Comparison of ENCODE assay signal across 18 cellular contexts in genomic region chr5:135324160-135324559, GRCh38.
DNase-seq lines count a peak whose midpoint lies in the region; ATAC-seq and TF ChIP-seq lines count a peak whose summit lies in the region.
"Had no signal": no experiment of that assay in that cellular context is flagged by ENCODE, and none has a peak within 500 bp of the region (broad histone marks: within the 10 kb centered on the region; RNA-seq: fewer than 3 reads in every experiment).

No MANE protein-coding gene starts in this region.

- no peak for DNase-seq in activated CD8-positive, alpha-beta T cell treated with anti-CD3 and anti-CD28 coated beads, Interleukin-2, amount 10 ng/mL, durations not matched to agents 7 days and 5 days
- DNase-seq in activated CD8-positive, alpha-beta T cell treated with anti-CD3 and anti-CD28 coated beads for 36 hours = no peak
- no peak for DNase-seq in CD4-positive, CD25-positive, alpha-beta regulatory T cell
- DNase-seq in myocyte (ENCODE audit: low read depth) (peak; percentile 51), germinal center (ENCODE audit: low spot score) (no peak), GM20000 (ENCODE audit: low spot score) (no peak)
- DNase-seq: COR-L47, DMS153, EL, MV-4-11, NCI-H1417, NCI-H187 treated with DMSO at 0.1 percent for 48 hours, NCI-H446, NCI-H69, SIG-M5 had no signal

- TF ChIP-seq CTCF in activated CD8-positive, alpha-beta T cell treated with anti-CD3 and anti-CD28 coated beads for 36 hours (IDR thresholded peaks at IDR 0.05) = no peak
- TF ChIP-seq CTCF in VCaP (conservative IDR thresholded peaks at IDR 0.05) (no peak), GM20000 (IDR thresholded peaks at IDR 0.05; ENCODE audit: extremely low read depth, missing control alignments) (no peak)

- H3K4me3 ChIP-seq in CD4-positive, CD25-positive, alpha-beta regulatory T cell (ENCODE audit: low read depth, low read length) = no peak overlapping the region
- H3K4me3 ChIP-seq: BLaER1 treated with 17β-estradiol and CSF1 and Interleukin-3, amounts not matched to agents 10 nM and 100 nM had no signal

- peak overlapping the region; percentile 88 for H3K27ac Mint-ChIP-seq in activated CD8-positive, alpha-beta T cell treated with anti-CD3 and anti-CD28 coated beads, Interleukin-2, amount 10 ng/mL, durations not matched to agents 7 days and 5 days
- no peak overlapping the region for H3K27ac Mint-ChIP-seq in activated CD8-positive, alpha-beta T cell treated with anti-CD3 and anti-CD28 coated beads for 36 hours
- H3K27ac Mint-ChIP-seq in CD4-positive, CD25-positive, alpha-beta regulatory T cell = peak overlapping the region in 2 of 3 donors; percentile 39 to 49

- intact Hi-C loops in activated CD8-positive, alpha-beta T cell treated with anti-CD3 and anti-CD28 coated beads for 36 hours (cut with micrococcal nuclease) = no loop called here

- POLR2A ChIA-PET in activated CD8-positive, alpha-beta T cell treated with anti-CD3 and anti-CD28 coated beads, Interleukin-2, amount 10 ng/mL, durations not matched to agents 7 days and 5 days (lab: Charles Lee) = interaction anchor here (1.1 to 1.9 kb wide), 2 partner anchors 11 to 14 kb away, joined by 3 to 8 read pairs; no protein-coding TSS in a partner anchor
- POLR2A ChIA-PET in activated CD8-positive, alpha-beta T cell treated with anti-CD3 and anti-CD28 coated beads for 36 hours (lab: Charles Lee) = interaction anchor here (0.6 kb wide), 1 partner anchor 43 kb away, joined by 3 read pairs; no protein-coding TSS in a partner anchor

- no peaks in the 10 kb centered on the region for H3K27me3 Mint-ChIP-seq in activated CD8-positive, alpha-beta T cell treated with anti-CD3 and anti-CD28 coated beads, Interleukin-2, amount 10 ng/mL, durations not matched to agents 7 days and 5 days (ENCODE audit: low read depth)
- H3K27me3 Mint-ChIP-seq in activated CD8-positive, alpha-beta T cell treated with anti-CD3 and anti-CD28 coated beads for 36 hours = no peaks in the 10 kb centered on the region
- H3K27me3 Mint-ChIP-seq in CD4-positive, CD25-positive, alpha-beta regulatory T cell = no peaks in the 10 kb centered on the region

- no peaks in the 10 kb centered on the region for H3K9me3 ChIP-seq in CD4-positive, CD25-positive, alpha-beta regulatory T cell (ENCODE audit: control insufficient read depth in 2 of 2, low read length in 2 of 2)
- H3K9me3 ChIP-seq: BLaER1 treated with 17β-estradiol and CSF1 and Interleukin-3, amounts not matched to agents 10 nM and 100 nM had no signal

- CTCF ChIA-PET in activated CD8-positive, alpha-beta T cell treated with anti-CD3 and anti-CD28 coated beads, Interleukin-2, amount 10 ng/mL, durations not matched to agents 7 days and 5 days (lab: Charles Lee) = interaction anchor here (1.1 to 1.3 kb wide), 2 partner anchors 16 to 101 kb away, joined by 3 to 4 read pairs; no protein-coding TSS in a partner anchor
- CTCF ChIA-PET in activated CD8-positive, alpha-beta T cell treated with anti-CD3 and anti-CD28 coated beads for 36 hours (lab: Charles Lee) = no interaction called here

- no peaks in the 10 kb centered on the region for H3K27me3 ChIP-seq in CD4-positive, CD25-positive, alpha-beta regulatory T cell (ENCODE audit: control insufficient read depth, insufficient read depth, low read length)
- H3K27me3 ChIP-seq: BLaER1 treated with 17β-estradiol and CSF1 and Interleukin-3, amounts not matched to agents 10 nM and 100 nM had no signal

- ATAC-seq in activated CD8-positive, alpha-beta T cell treated with anti-CD3 and anti-CD28 coated beads, Interleukin-2, amount 10 ng/mL, durations not matched to agents 7 days and 5 days = no peak
- ATAC-seq in activated CD8-positive, alpha-beta T cell treated with anti-CD3 and anti-CD28 coated beads for 36 hours = no peak
- no peak for ATAC-seq in CD4-positive, CD25-positive, alpha-beta regulatory T cell (ENCODE audit: low read depth in 2 of 2)
- no peak for ATAC-seq in GM21529 (IDR thresholded peaks at IDR 0.05; ENCODE audit: unreplicated experiment)

- H3K36me3 Mint-ChIP-seq in activated CD8-positive, alpha-beta T cell treated with anti-CD3 and anti-CD28 coated beads, Interleukin-2, amount 10 ng/mL, durations not matched to agents 7 days and 5 days (ENCODE audit: low read depth) = peaks cover 3% of the 10 kb centered on the region
- no peaks in the 10 kb centered on the region for H3K36me3 Mint-ChIP-seq in activated CD8-positive, alpha-beta T cell treated with anti-CD3 and anti-CD28 coated beads for 36 hours (ENCODE audit: low read depth)
- H3K36me3 Mint-ChIP-seq in CD4-positive, CD25-positive, alpha-beta regulatory T cell = no peaks in the 10 kb centered on the region

- peaks cover 53% of the 10 kb centered on the region for H3K4me1 Mint-ChIP-seq in activated CD8-positive, alpha-beta T cell treated with anti-CD3 and anti-CD28 coated beads, Interleukin-2, amount 10 ng/mL, durations not matched to agents 7 days and 5 days (ENCODE audit: low read depth)
- peaks cover 8% of the 10 kb centered on the region for H3K4me1 Mint-ChIP-seq in activated CD8-positive, alpha-beta T cell treated with anti-CD3 and anti-CD28 coated beads for 36 hours (ENCODE audit: low read depth)
- peaks cover 6 to 21% (median 8%) of the 10 kb centered on the region in 4 donors for H3K4me1 Mint-ChIP-seq in CD4-positive, CD25-positive, alpha-beta regulatory T cell

- no peak overlapping the region for H3K27ac ChIP-seq in CD4-positive, CD25-positive, alpha-beta regulatory T cell (ENCODE audit: insufficient read depth, low read length, poor library complexity, severe bottlenecking)
- peak overlapping the region; percentile 72 for H3K27ac ChIP-seq in VCaP
- H3K27ac ChIP-seq: BLaER1 treated with 17β-estradiol and CSF1 and Interleukin-3, amounts not matched to agents 10 nM and 100 nM had no signal

- no peaks in the 10 kb centered on the region for H3K36me3 ChIP-seq in CD4-positive, CD25-positive, alpha-beta regulatory T cell (ENCODE audit: control insufficient read depth, insufficient read depth, low read length)
- H3K36me3 ChIP-seq: BLaER1 treated with 17β-estradiol and CSF1 and Interleukin-3, amounts not matched to agents 10 nM and 100 nM had no signal

- no peak overlapping the region for H3K4me3 Mint-ChIP-seq in activated CD8-positive, alpha-beta T cell treated with anti-CD3 and anti-CD28 coated beads, Interleukin-2, amount 10 ng/mL, durations not matched to agents 7 days and 5 days
- no peak overlapping the region for H3K4me3 Mint-ChIP-seq in activated CD8-positive, alpha-beta T cell treated with anti-CD3 and anti-CD28 coated beads for 36 hours
- H3K4me3 Mint-ChIP-seq in CD4-positive, CD25-positive, alpha-beta regulatory T cell = no peak overlapping the region

- H3K9me3 Mint-ChIP-seq in activated CD8-positive, alpha-beta T cell treated with anti-CD3 and anti-CD28 coated beads, Interleukin-2, amount 10 ng/mL, durations not matched to agents 7 days and 5 days (ENCODE audit: insufficient read depth) = no peaks in the 10 kb centered on the region
- H3K9me3 Mint-ChIP-seq in activated CD8-positive, alpha-beta T cell treated with anti-CD3 and anti-CD28 coated beads for 36 hours = no peaks in the 10 kb centered on the region
- no peaks in the 10 kb centered on the region for H3K9me3 Mint-ChIP-seq in CD4-positive, CD25-positive, alpha-beta regulatory T cell

- H3K4me1 ChIP-seq in CD4-positive, CD25-positive, alpha-beta regulatory T cell (ENCODE audit: control insufficient read depth, insufficient read depth, low read length, poor library complexity, severe bottlenecking) = peaks cover 15% of the 10 kb centered on the region
- H3K4me1 ChIP-seq: BLaER1 treated with 17β-estradiol and CSF1 and Interleukin-3, amounts not matched to agents 10 nM and 100 nM had no signal
